1 cellular context compared by ENCODE assay signal in genomic region chr1:35192056-35192852, GRCh38.
TF ChIP-seq lines count a peak whose summit lies in the region.

No MANE protein-coding gene starts in this region.

TF ChIP-seq in K562, 482 proteins besides CTCF, POLR2A, EP300 and RAD21 (continued from another document and continues in another):
- TF ChIP-seq PPARD (CRISPR knock-in tag; IDR thresholded peaks at IDR 0.05): no peak
- TF ChIP-seq SMARCA5 (IDR thresholded peaks at IDR 0.05): no peak
- TF ChIP-seq TCF7 (IDR thresholded peaks at IDR 0.05; ENCODE audit: borderline replicate concordance): no peak
- no peak for TF ChIP-seq HNRNPK (IDR thresholded peaks at IDR 0.05; ENCODE audit: low read depth, low read length, poor library complexity, severe bottlenecking)
- TF ChIP-seq ZNF77 (CRISPR knock-in tag; IDR thresholded peaks at IDR 0.05): no peak
- TF ChIP-seq U2AF2 (optimal IDR thresholded peaks at IDR 0.05; ENCODE audit: low read depth, low read length): no peak
- TF ChIP-seq IFI16 (CRISPR knock-in tag; IDR thresholded peaks at IDR 0.05): no peak
- no peak for TF ChIP-seq NCOA6 (IDR thresholded peaks at IDR 0.05)
- TF ChIP-seq MAX (CRISPR knock-in tag; IDR thresholded peaks at IDR 0.05): no peak
- no peak for TF ChIP-seq ZFP1 (CRISPR knock-in tag; IDR thresholded peaks at IDR 0.05)
- TF ChIP-seq GABPB2 (CRISPR knock-in tag; conservative IDR thresholded peaks at IDR 0.05): no peak
- TF ChIP-seq RERE (CRISPR knock-in tag; IDR thresholded peaks at IDR 0.05; ENCODE audit: borderline replicate concordance): no peak
- TF ChIP-seq ZNF717 (CRISPR knock-in tag; IDR thresholded peaks at IDR 0.05): no peak
- TF ChIP-seq NR1H2 (CRISPR knock-in tag; IDR thresholded peaks at IDR 0.05): no peak; the same call in 1 of the 2 replicates
- TF ChIP-seq ZBTB26 (CRISPR knock-in tag; IDR thresholded peaks at IDR 0.05): no peak
- no peak for TF ChIP-seq ZNF830 (CRISPR knock-in tag; IDR thresholded peaks at IDR 0.05)
- TF ChIP-seq PATZ1 (CRISPR knock-in tag; IDR thresholded peaks at IDR 0.05; ENCODE audit: borderline replicate concordance): no peak
- peak in 1 of 2 experiments; percentile 43; a peak in 2 of 4 replicates for TF ChIP-seq TEAD1 (CRISPR knock-in tag; IDR thresholded peaks at IDR 0.05)
- peak; percentile 76 for TF ChIP-seq SMAD4 (CRISPR knock-in tag; conservative IDR thresholded peaks at IDR 0.05)
- TF ChIP-seq DLX4 (CRISPR knock-in tag; IDR thresholded peaks at IDR 0.05): no peak
- no peak for TF ChIP-seq ZBTB34 (CRISPR knock-in tag; IDR thresholded peaks at IDR 0.05)
- TF ChIP-seq ETS2 (tag; IDR thresholded peaks at IDR 0.05; ENCODE audit: borderline replicate concordance, poor library complexity, severe bottlenecking): no peak
- TF ChIP-seq FOSL1 (tag; conservative IDR thresholded peaks at IDR 0.05): 0 out of 2 replicates have a peak, but pooled peaks have one; percentile 27
- TF ChIP-seq PYGO2 (tag; IDR thresholded peaks at IDR 0.05): no peak
- TF ChIP-seq HIVEP1 (CRISPR knock-in tag; IDR thresholded peaks at IDR 0.05): no peak
- peak; percentile 91 for TF ChIP-seq CCNT2 (IDR thresholded peaks at IDR 0.05; ENCODE audit: borderline replicate concordance, extremely low read depth, insufficient read length, low read depth, low read length)
- TF ChIP-seq ZC3H11A (IDR thresholded peaks at IDR 0.05; ENCODE audit: low read depth, low read length): peak; percentile 99
- no peak for TF ChIP-seq ZNF197 (CRISPR knock-in tag; IDR thresholded peaks at IDR 0.05; ENCODE audit: low read depth)
- no peak; the same call in 1 of the 2 replicates for TF ChIP-seq KAT7 (CRISPR knock-in tag; IDR thresholded peaks at IDR 0.05; ENCODE audit: borderline replicate concordance)
- peak; percentile 63 for TF ChIP-seq THAP12 (CRISPR knock-in tag; IDR thresholded peaks at IDR 0.05)
- TF ChIP-seq USF2 (CRISPR knock-in tag; IDR thresholded peaks at IDR 0.05): no peak
- TF ChIP-seq SNIP1 (IDR thresholded peaks at IDR 0.05; ENCODE audit: low read depth): no peak
- no peak for TF ChIP-seq FOXO4 (CRISPR knock-in tag; IDR thresholded peaks at IDR 0.05)
- TF ChIP-seq ZNF174 (CRISPR knock-in tag; IDR thresholded peaks at IDR 0.05): no peak
- TF ChIP-seq CTBP1 (IDR thresholded peaks at IDR 0.05; ENCODE audit: borderline replicate concordance): peak; percentile 37; the same call in 1 of the 2 replicates
- TF ChIP-seq TCF15 (CRISPR knock-in tag; IDR thresholded peaks at IDR 0.05): no peak
- TF ChIP-seq CBX2 (IDR thresholded peaks at IDR 0.05; ENCODE audit: insufficient read depth, low read length, poor library complexity, severe bottlenecking): no peak
- TF ChIP-seq NRF1 (conservative IDR thresholded peaks at IDR 0.05 in 1 of 2, IDR thresholded peaks at IDR 0.05 in 1 of 2): peak; percentile 90
- TF ChIP-seq YY1 (IDR thresholded peaks at IDR 0.05; ENCODE audit: borderline replicate concordance in 1 of 3, control insufficient read depth in 1 of 3, extremely low read depth in 1 of 3, insufficient read depth in 3 of 3, insufficient read length in 1 of 3, insufficient replicate concordance in 2 of 3, low read depth in 1 of 3, low read length in 2 of 3): peak; percentile 96 to 99 (median 99)
- TF ChIP-seq CLOCK (CRISPR knock-in tag; IDR thresholded peaks at IDR 0.05; ENCODE audit: borderline replicate concordance): no peak
- TF ChIP-seq ELK3 (CRISPR knock-in tag; IDR thresholded peaks at IDR 0.05): no peak
- no peak for TF ChIP-seq NR2F6 (CRISPR knock-in tag; IDR thresholded peaks at IDR 0.05)
- TF ChIP-seq SP1 (CRISPR knock-in tag; IDR thresholded peaks at IDR 0.05): no peak
